In genomic region chr7:151631149-151631967, GRCh38 we compare ENCODE assay signal across 8 cellular contexts.
A peak's percentile ranks its signal among the peaks of the same experiment; 100 is the strongest.
DNase-seq lines count a peak whose midpoint lies in the region; ATAC-seq, FAIRE-seq and TF ChIP-seq lines count a peak whose summit lies in the region.

No MANE protein-coding gene starts in this region.

- H3K4me3 Mint-ChIP-seq in activated T-cell treated with anti-CD3 and anti-CD28 coated beads, Interleukin-2, amount 50 U/mL, for 24 hours, result peak overlapping the region; percentile 85
- peak overlapping the region; percentile 79 to 88 for H3K4me3 Mint-ChIP-seq in stimulated activated naive B cell treated with anti-CD40 and anti-IgM and Interleukin-4, amounts not matched to agents 10 μg/mL and 1 μg/mL and 100 μg/mL, for 72 hours

- intact Hi-C loops in kidney (cut with DNase I), result no loop called here

- peak; percentile 29 for ATAC-seq in HG02588 (IDR thresholded peaks at IDR 0.05; ENCODE audit: unreplicated experiment)
- peak; percentile 21 to 26 for ATAC-seq in stimulated activated naive B cell treated with anti-CD40 and anti-IgM and Interleukin-4, amounts not matched to agents 10 μg/mL and 1 μg/mL and 100 μg/mL, for 72 hours (replicated peaks)

- FAIRE-seq in kidney (lab: Jason Lieb, UNC), result no peak

- TF ChIP-seq CTCF in kidney (IDR thresholded peaks at IDR 0.05; ENCODE audit: borderline replicate concordance, extremely low read depth, insufficient read depth), result no peak

- no peaks in the 10 kb centered on the region for H3K36me3 ChIP-seq in kidney (ENCODE audit: control insufficient read depth in 1 of 2, insufficient read depth in 2 of 2, low read length in 2 of 2)

- H3K27ac Mint-ChIP-seq in activated T-cell treated with anti-CD3 and anti-CD28 coated beads, Interleukin-2, amount 50 U/mL, for 24 hours, result peak overlapping the region; percentile 86
- peak overlapping the region; percentile 31 for H3K27ac Mint-ChIP-seq in stimulated activated naive B cell treated with anti-CD40 and anti-IgM and Interleukin-4, amounts not matched to agents 10 μg/mL and 1 μg/mL and 100 μg/mL, for 72 hours

- H3K27ac ChIP-seq in kidney (ENCODE audit: low read depth in 2 of 2, low read length in 2 of 2), result peak overlapping the region; percentile 78 to 81

- DNase-seq in activated T-cell treated with anti-CD3 and anti-CD28 coated beads, Interleukin-2, amount 50 U/mL, for 24 hours, result no peak
- no peak for DNase-seq in activated T-cell treated with anti-CD3 and anti-CD28 coated beads, Interleukin-2, amount 50 U/mL, for 1 hour
- DNase-seq in NCI-H526 (lab: John Stamatoyannopoulos, UW) (peak; percentile 51 to 85), amniotic stem cell (lab: John Stamatoyannopoulos, UW) (peak; percentile 26), kidney (no peak), AG08396 (ENCODE audit: low spot score) (no peak)
- DNase-seq in stimulated activated naive B cell treated with anti-CD40 and anti-IgM and Interleukin-4, amounts not matched to agents 10 μg/mL and 1 μg/mL and 100 μg/mL, for 72 hours, result no peak

- H3K4me1 ChIP-seq in kidney (ENCODE audit: control insufficient read depth in 1 of 2, insufficient read depth in 1 of 2, low read depth in 1 of 2, low read length in 2 of 2), result peaks cover 0 to 12% of the 10 kb centered on the region in 2 donors

- H3K27me3 Mint-ChIP-seq in activated T-cell treated with anti-CD3 and anti-CD28 coated beads, Interleukin-2, amount 50 U/mL, for 24 hours, result no peaks in the 10 kb centered on the region
- no peaks in the 10 kb centered on the region for H3K27me3 Mint-ChIP-seq in stimulated activated naive B cell treated with anti-CD40 and anti-IgM and Interleukin-4, amounts not matched to agents 10 μg/mL and 1 μg/mL and 100 μg/mL, for 72 hours

- H3K4me3 ChIP-seq in kidney (ENCODE audit: low read length in 2 of 2), result peak overlapping the region; percentile 76 to 77

- H3K4me1 Mint-ChIP-seq in activated T-cell treated with anti-CD3 and anti-CD28 coated beads, Interleukin-2, amount 50 U/mL, for 24 hours (ENCODE audit: low read depth), result peaks cover 34% of the 10 kb centered on the region
- H3K4me1 Mint-ChIP-seq in stimulated activated naive B cell treated with anti-CD40 and anti-IgM and Interleukin-4, amounts not matched to agents 10 μg/mL and 1 μg/mL and 100 μg/mL, for 72 hours, result peaks cover 11 to 19% of the 10 kb centered on the region in 2 donors

- no peaks in the 10 kb centered on the region for H3K9me3 ChIP-seq in kidney (ENCODE audit: control insufficient read depth in 1 of 2, low read length in 2 of 2)

- peaks cover 10% of the 10 kb centered on the region for H3K36me3 Mint-ChIP-seq in activated T-cell treated with anti-CD3 and anti-CD28 coated beads, Interleukin-2, amount 50 U/mL, for 24 hours (ENCODE audit: low read depth)
- peaks cover 2 to 7% of the 10 kb centered on the region in 2 donors for H3K36me3 Mint-ChIP-seq in stimulated activated naive B cell treated with anti-CD40 and anti-IgM and Interleukin-4, amounts not matched to agents 10 μg/mL and 1 μg/mL and 100 μg/mL, for 72 hours

- H3K9me3 Mint-ChIP-seq in activated T-cell treated with anti-CD3 and anti-CD28 coated beads, Interleukin-2, amount 50 U/mL, for 24 hours, result no peaks in the 10 kb centered on the region
- peaks cover 3 to 4% of the 10 kb centered on the region in 2 donors for H3K9me3 Mint-ChIP-seq in stimulated activated naive B cell treated with anti-CD40 and anti-IgM and Interleukin-4, amounts not matched to agents 10 μg/mL and 1 μg/mL and 100 μg/mL, for 72 hours

- peak overlapping the region; percentile 53 to 63 for H3K9ac ChIP-seq in kidney (ENCODE audit: low read length in 2 of 2)

Comparison
In these comparisons a context has a peak if more than half of its experiments do, and no peak if none do; other contexts are left out.
1. DNase-seq: peak in NCI-H526 (2 of 2) and amniotic stem cell (single experiment); none in activated T-cell treated with anti-CD3 and anti-CD28 coated beads, Interleukin-2, amount 50 U/mL, for 24 hours (single experiment), activated T-cell treated with anti-CD3 and anti-CD28 coated beads, Interleukin-2, amount 50 U/mL, for 1 hour (single experiment), kidney (single experiment), stimulated activated naive B cell treated with anti-CD40 and anti-IgM and Interleukin-4, amounts not matched to agents 10 μg/mL and 1 μg/mL and 100 μg/mL, for 72 hours (single experiment) and AG08396 (single experiment).